In genomic region chr3:182257361-182257760, GRCh38 we compare ENCODE assay signal across 27 cellular contexts.
"Had no signal": no experiment of that assay in that cellular context is flagged by ENCODE, and none has a peak within 500 bp of the region (broad histone marks: within the 10 kb centered on the region; RNA-seq: fewer than 3 reads in every experiment).

No MANE protein-coding gene starts in this region.

- H3K27ac Mint-ChIP-seq: dendritic cell treated with granulocyte-macrophage colony-stimulating factor and Interleukin-4, amounts not matched to agents 40 ng/mL and 50 ng/mL, for 4 days; effector memory CD8-positive, alpha-beta T cell; endodermal cell; immature natural killer cell; mesothelial cell of epicardium; naive B cell had no signal

- H3K9me3 Mint-ChIP-seq: dendritic cell treated with granulocyte-macrophage colony-stimulating factor and Interleukin-4, amounts not matched to agents 40 ng/mL and 50 ng/mL, for 4 days; endodermal cell; mesothelial cell of epicardium; naive B cell had no signal

- H3K27me3 ChIP-seq: colonic mucosa, foreskin keratinocyte had no signal

- H3K4me2 ChIP-seq: hepatocyte had no signal

- H3K4me1 ChIP-seq: colonic mucosa, foreskin keratinocyte, gastroesophageal sphincter, heart left ventricle, left ventricle myocardium inferior, lower lobe of right lung had no signal

- FAIRE-seq: endometrium, kidney had no signal

- H3K36me3 Mint-ChIP-seq: immature natural killer cell, mesothelial cell of epicardium, naive B cell had no signal

- H2AFZ ChIP-seq: hepatocyte had no signal

- DNase-seq: colonic mucosa; cortex of kidney; effector CD8-positive, alpha-beta T cell; effector memory CD8-positive, alpha-beta T cell; endodermal cell; erythroblast; esophagus squamous epithelium; foreskin keratinocyte; heart left ventricle; immature natural killer cell; islet precursor cell; kidney; kidney glomerular epithelial cell; left colon; left ventricle myocardium inferior; lower lobe of right lung; mesenchymal stem cell; mucosa of descending colon; naive B cell had no signal

- H3K27ac ChIP-seq: colonic mucosa, epithelial cell of prostate, esophagus squamous epithelium, foreskin keratinocyte, gastroesophageal sphincter, heart left ventricle, hepatocyte, left ventricle myocardium inferior, lower lobe of right lung had no signal

- H3K79me2 ChIP-seq: hepatocyte had no signal

- H3K4me3 Mint-ChIP-seq: dendritic cell treated with granulocyte-macrophage colony-stimulating factor and Interleukin-4, amounts not matched to agents 40 ng/mL and 50 ng/mL, for 4 days; effector memory CD8-positive, alpha-beta T cell; endodermal cell; immature natural killer cell; mesothelial cell of epicardium; naive B cell had no signal

- H3K4me1 Mint-ChIP-seq: endodermal cell, immature natural killer cell, naive B cell had no signal

- ATAC-seq: effector memory CD8-positive, alpha-beta T cell; esophagus mucosa; foreskin keratinocyte; gastroesophageal sphincter; heart left ventricle; left colon; left lobe of liver; lower lobe of right lung; mucosa of descending colon had no signal

- H3K36me3 ChIP-seq: colonic mucosa, esophagus squamous epithelium, gastroesophageal sphincter, heart left ventricle, left ventricle myocardium inferior, lower lobe of right lung had no signal

- H3K4me3 ChIP-seq: colonic mucosa, esophagus squamous epithelium, gastroesophageal sphincter, heart left ventricle, hepatocyte, left ventricle myocardium inferior, lower lobe of right lung, mucosa of descending colon had no signal

- H3K9me3 ChIP-seq: colonic mucosa, esophagus squamous epithelium, gastroesophageal sphincter, heart left ventricle, left ventricle myocardium inferior, lower lobe of right lung, mucosa of descending colon had no signal
